ENCODE assay signal across 18 cellular contexts in genomic region chr19:40263440-40264313, GRCh38. TPM values are rescaled to one million over a fixed set of nuclear protein-coding genes. Genes with fewer than 3 reads are reported as not detected.
DNase-seq lines count a peak whose midpoint lies in the region; ATAC-seq and TF ChIP-seq lines count a peak whose summit lies in the region.
"Had no signal": no experiment of that assay in that cellular context is flagged by ENCODE, and none has a peak within 500 bp of the region (broad histone marks: within the 10 kb centered on the region; RNA-seq: fewer than 3 reads in every experiment).

No MANE protein-coding gene starts in this region.

- no peaks in the 10 kb centered on the region for H3K23me2 ChIP-seq in H9 (ENCODE audit: insufficient read length, low read depth, low read length, poor library complexity, severe bottlenecking)

- H3K4me3 ChIP-seq in gastrocnemius medialis: peak overlapping the region in 1 of 4 donors; percentile 61
- H3K4me3 ChIP-seq: BLaER1 had no signal

- H2BK15ac ChIP-seq in H9 (ENCODE audit: low read depth, low read length): no peak overlapping the region

- H3K36me3 ChIP-seq in gastrocnemius medialis: peaks cover 0 to 4% of the 10 kb centered on the region in 2 donors

- no peak overlapping the region for H4K91ac ChIP-seq in H9 (ENCODE audit: insufficient read length, low read depth, low read length)

- H3K9ac ChIP-seq in H9 (ENCODE audit: extremely low read depth, insufficient read length, low read length): no peak overlapping the region
- H3K9ac ChIP-seq: BLaER1 had no signal

- no peaks in the 10 kb centered on the region for H3K9me3 Mint-ChIP-seq in H9

- H3K27me3 ChIP-seq in H9 (ENCODE audit: insufficient read depth, low read length) (no peaks in the 10 kb centered on the region), gastrocnemius medialis (no peaks in the 10 kb centered on the region)
- H3K27me3 ChIP-seq: BLaER1 had no signal

- H4K5ac ChIP-seq in H9 (ENCODE audit: insufficient read length, low read depth, low read length): no peak overlapping the region

- no CpG with 5 or more reads among the region's 24 CpGs for WGBS in H9 (ENCODE audit: extremely low coverage, insufficient read length, low lambda C conversion rate)

- no peak for TF ChIP-seq CTCF in H9 (conservative IDR thresholded peaks at IDR 0.05)
- TF ChIP-seq CTCF in gastrocnemius medialis (IDR thresholded peaks at IDR 0.05 in 4 of 5, conservative IDR thresholded peaks at IDR 0.05 in 1 of 5): no peak

- ATAC-seq in gastrocnemius medialis (no peak), GM21576 (IDR thresholded peaks at IDR 0.05; ENCODE audit: unreplicated experiment) (no peak), GM21390 (IDR thresholded peaks at IDR 0.05; ENCODE audit: unreplicated experiment) (no peak)

- no peaks in the 10 kb centered on the region for H3K4me1 ChIP-seq in H9 (ENCODE audit: insufficient read depth, low read length)
- H3K4me1 ChIP-seq in gastrocnemius medialis: peaks cover 73 to 82% of the 10 kb centered on the region in 2 donors

- H2BK5ac ChIP-seq in H9 (ENCODE audit: insufficient read length, low read length): no peak overlapping the region

- H3K4me3 Mint-ChIP-seq in H9: no peak overlapping the region

- no peaks in the 10 kb centered on the region; the same call in 1 of the 2 replicates for H3K27me3 Mint-ChIP-seq in H9 (ENCODE audit: low read depth)

- peaks cover 18 to 39% (median 32%) of the 10 kb centered on the region in 3 experiments for H3K36me3 Mint-ChIP-seq in H9 (ENCODE audit: insufficient read depth in 1 of 3, low read depth in 3 of 3)

- H3K4me1 Mint-ChIP-seq in H9: peaks cover 17 to 21% of the 10 kb centered on the region in 2 experiments

- no peak overlapping the region for H4K8ac ChIP-seq in H9 (replicated peaks; ENCODE audit: insufficient read length, low read depth, low read length)

- no peak for TF ChIP-seq POLR2A in gastrocnemius medialis (IDR thresholded peaks at IDR 0.05)

- no peak overlapping the region for H2BK12ac ChIP-seq in H9 (ENCODE audit: insufficient read length, low read depth, low read length)

- H3K4ac ChIP-seq in H9 (ENCODE audit: low read depth, low read length): no peak overlapping the region

- in situ Hi-C loops in gastrocnemius medialis (cut with MboI; ENCODE audit: low sequenced_read_pairs in 4 of 4): no loop called here

- no peak overlapping the region for H2BK120ac ChIP-seq in H9 (ENCODE audit: low read depth, low read length, poor library complexity, severe bottlenecking)

- H3K14ac ChIP-seq in H9 (ENCODE audit: insufficient read depth, low read length): no peak overlapping the region

- H2AK5ac ChIP-seq in H9 (ENCODE audit: insufficient read length, low read length): no peak overlapping the region

- peak overlapping the region in 2 of 3 experiments; percentile 51 to 70; a peak in 3 of 7 replicates for H3K27ac Mint-ChIP-seq in H9

- H2AFZ ChIP-seq in H9 (ENCODE audit: low read length): no peak overlapping the region

- H4K20me1 ChIP-seq in H9 (ENCODE audit: control insufficient read depth, insufficient read depth, insufficient read length): peaks cover 2% of the 10 kb centered on the region

- no peak overlapping the region for H3K23ac ChIP-seq in H9 (ENCODE audit: insufficient read length, low read depth, low read length)

- intact Hi-C loops in gastrocnemius medialis (cut with DNase I; ENCODE audit: low total_unique reads): loop anchor here (10.0 kb wide), 2 partner anchors 439 to 1599 kb away; no protein-coding TSS in a partner anchor

- DNase-seq in DMS 273 (lab: John Stamatoyannopoulos, UW; ENCODE audit: unreplicated experiment): peak; percentile 54
- no peak for DNase-seq in DMS 273 treated with DMSO at 0.1 percent for 48 hours (lab: John Stamatoyannopoulos, UW)
- DNase-seq in H9: no peak
- DNase-seq in islet precursor cell: peak; percentile 50
- DNase-seq in gastrocnemius medialis: no peak
- no peak for DNase-seq in inferior parietal cortex (ENCODE audit: extremely low spot score)
- DNase-seq: KBM-7, NCI-H1092 treated with DMSO at 0.1 percent for 48 hours, NCI-H1694, NCI-H446, NCI-H748 treated with DMSO at 0.1 percent for 48 hours, SHP77 had no signal

- H2BK20ac ChIP-seq in H9 (ENCODE audit: low read depth, low read length, poor library complexity, severe bottlenecking): no peak overlapping the region

- H3K9me3 ChIP-seq in H9 (ENCODE audit: control insufficient read depth, low read depth, low read length) (no peaks in the 10 kb centered on the region), gastrocnemius medialis (no peaks in the 10 kb centered on the region)
- H3K9me3 ChIP-seq: BLaER1 had no signal

- H3K79me1 ChIP-seq in H9 (ENCODE audit: insufficient read depth, low read depth, low read length, poor library complexity, severe bottlenecking): no peaks in the 10 kb centered on the region

- no peak overlapping the region for H3T11ph ChIP-seq in H9 (ENCODE audit: low read length)

- no peak overlapping the region for H3K27ac ChIP-seq in H9 (ENCODE audit: insufficient read length, low read depth, low read length)
- H3K27ac ChIP-seq in gastrocnemius medialis: peak overlapping the region; percentile 93 to 98 (median 96)
- H3K27ac ChIP-seq: 22Rv1, BLaER1, HL-60 had no signal

- no peaks in the 10 kb centered on the region for H3K79me2 ChIP-seq in H9 (ENCODE audit: insufficient read depth, low read length)

- H3K18ac ChIP-seq in H9 (ENCODE audit: insufficient read length, low read depth, low read length): no peak overlapping the region

- no peak overlapping the region for H3K56ac ChIP-seq in H9 (ENCODE audit: insufficient read length, low read depth, low read length)

- H3K4me2 ChIP-seq in H9 (ENCODE audit: insufficient read depth, insufficient read length, low read length): no peak overlapping the region
- H3K4me2 ChIP-seq: BLaER1 had no signal

RNA-seq across cellular contexts. Expression of gene AKT2, which starts 21.5 kb away (rescaled TPM):
- total RNA-seq in H9 (2021) (142 and 150 TPM in 2 replicates), gastrocnemius medialis (100 to 1,000 TPM in 2 of 4 donors, 10 to 100 TPM in 2; 88.0 to 387 (median 102) TPM)

RNA-seq across cellular contexts. Expression of gene CCNP, which starts 37.2 kb away (rescaled TPM):
- 0.31 and 0.35 TPM in 2 replicates for total RNA-seq in H9 (2021)
- total RNA-seq in gastrocnemius medialis: not detected
- total RNA-seq: M059J had no signal

RNA-seq across cellular contexts. Expression of gene TTC9B, which starts 45.5 kb away (rescaled TPM):
- total RNA-seq in H9 (2021): 0.15 and 0.31 TPM in 2 replicates
- total RNA-seq in gastrocnemius medialis: not detected
- total RNA-seq: M059J had no signal

Comparison
In these comparisons a context has a peak if more than half of its experiments do, and no peak if none do; other contexts are left out.
1. DNase-seq: peak in DMS 273 (single experiment) and islet precursor cell (single experiment); none in DMS 273 treated with DMSO at 0.1 percent for 48 hours (single experiment), H9 (single experiment), gastrocnemius medialis (0 of 2) and inferior parietal cortex (single experiment).